13 cellular contexts compared by ENCODE assay signal in the genomic region with DNA sequence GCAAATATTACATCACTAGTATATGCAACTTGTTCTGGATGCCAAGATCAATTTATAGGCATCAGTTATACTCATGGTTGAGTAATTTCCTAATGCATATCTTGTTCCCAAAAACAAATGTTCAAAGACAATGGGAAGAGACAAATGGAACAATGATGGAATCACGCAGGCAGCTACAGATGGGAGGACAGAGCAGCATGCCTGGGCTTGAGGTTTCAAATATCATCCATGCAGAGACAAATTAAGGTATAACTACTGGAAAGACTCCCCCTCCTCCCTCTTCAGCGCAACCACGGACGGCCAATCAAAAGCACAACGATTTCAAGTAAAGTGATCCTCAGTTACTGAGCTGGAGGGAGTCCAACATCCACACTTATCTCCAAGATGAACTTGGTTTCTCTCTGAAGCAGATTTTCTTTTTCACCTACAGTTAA.
DNase-seq lines count a peak whose midpoint lies in the region; ATAC-seq, FAIRE-seq and TF ChIP-seq lines count a peak whose summit lies in the region.
"Had no signal": no experiment of that assay in that cellular context is flagged by ENCODE, and none has a peak within 500 bp of the region (broad histone marks: within the 10 kb centered on the region; RNA-seq: fewer than 3 reads in every experiment).

No MANE protein-coding gene starts in this region.

- H3K79me2 ChIP-seq in endothelial cell of umbilical vein (ENCODE audit: control insufficient read depth, insufficient read depth, low read length) = peaks cover 23% of the 10 kb centered on the region

- no peaks in the 10 kb centered on the region for H3K9me1 ChIP-seq in endothelial cell of umbilical vein (replicated peaks; ENCODE audit: control insufficient read depth, extremely low read depth, insufficient read depth, low read length)

- ATAC-seq in GM18520 (IDR thresholded peaks at IDR 0.05; ENCODE audit: unreplicated experiment) = no peak
- no peak for ATAC-seq in GM18870 (IDR thresholded peaks at IDR 0.05; ENCODE audit: unreplicated experiment)
- ATAC-seq: A549; activated CD4-positive, CD25-positive, alpha-beta regulatory T cell treated with anti-CD3 and anti-CD28 coated beads, Interleukin-2, amount 50 U/mL, for 24 hours had no signal

- peak overlapping the region; percentile 51 for H3K27ac ChIP-seq in endothelial cell of umbilical vein (ENCODE audit: insufficient read depth, low read depth, low read length)
- H3K27ac ChIP-seq: A549, esophagus muscularis mucosa had no signal

- peak; percentile 50 for FAIRE-seq in endothelial cell of umbilical vein (lab: Jason Lieb, UNC)
- FAIRE-seq: A549 had no signal

- H3K9me3 ChIP-seq in endothelial cell of umbilical vein (replicated peaks; ENCODE audit: control insufficient read depth, insufficient read depth, low read length) = no peaks in the 10 kb centered on the region
- H3K9me3 ChIP-seq: A549, Caco-2, esophagus muscularis mucosa had no signal

- H3K9ac ChIP-seq in endothelial cell of umbilical vein (replicated peaks; ENCODE audit: extremely low read depth, insufficient read depth, low read length) = no peak overlapping the region

- H3K4me1 ChIP-seq in endothelial cell of umbilical vein (ENCODE audit: control insufficient read depth, extremely low read depth, insufficient read depth, low read length) = peaks cover 23% of the 10 kb centered on the region
- H3K4me1 ChIP-seq: A549, Caco-2 had no signal

- H3K4me3 ChIP-seq in endothelial cell of umbilical vein (replicated peaks in 1 of 3; ENCODE audit: insufficient read depth in 1 of 3, low read depth in 1 of 3, low read length in 3 of 3) = no peak overlapping the region
- H3K4me3 ChIP-seq: A549, esophagus muscularis mucosa had no signal

- intact Hi-C loops in endothelial cell of umbilical vein (cut with micrococcal nuclease) = loop anchor here (2.0 kb wide), 1 partner anchor 13 kb away; no protein-coding TSS in a partner anchor
- intact Hi-C loops in head of caudate nucleus (cut with DNase I) = no loop called here

- POLR2A ChIA-PET in endothelial cell of umbilical vein (lab: Charles Lee) = interaction anchor here (1.3 kb wide), 1 partner anchor 212 kb away, joined by 3 read pairs; no protein-coding TSS in a partner anchor

- H3K9me3 Mint-ChIP-seq in progenitor cell of endocrine pancreas (ENCODE audit: low read depth) = no peaks in the 10 kb centered on the region

- no peaks in the 10 kb centered on the region for H4K20me1 ChIP-seq in endothelial cell of umbilical vein (replicated peaks; ENCODE audit: control insufficient read depth, extremely low read depth, insufficient read depth, low read length)

- H3K27me3 Mint-ChIP-seq in progenitor cell of endocrine pancreas = no peaks in the 10 kb centered on the region

- peak overlapping the region; percentile 3 for H3K27ac Mint-ChIP-seq in progenitor cell of endocrine pancreas

- peak; percentile 3 for DNase-seq in NCI-H1694 treated with DMSO at 0.1 percent for 48 hours (lab: John Stamatoyannopoulos, UW)
- DNase-seq in NCI-H1694 (lab: John Stamatoyannopoulos, UW) = no peak
- DNase-seq in NCI-H2196 treated with DMSO at 0.1 percent for 48 hours (lab: John Stamatoyannopoulos, UW; ENCODE audit: unreplicated experiment) = peak; percentile 77
- peak; percentile 75 for DNase-seq in endothelial cell of umbilical vein (ENCODE audit: low read depth, low spot score)
- DNase-seq in progenitor cell of endocrine pancreas (ENCODE audit: low spot score, unreplicated experiment) = no peak
- DNase-seq in head of caudate nucleus = no peak
- DNase-seq: Caco-2; central memory CD4-positive, alpha-beta T cell had no signal

- no peaks in the 10 kb centered on the region for H3K27me3 ChIP-seq in endothelial cell of umbilical vein (ENCODE audit: control insufficient read depth in 2 of 2, insufficient read depth in 2 of 2, low read length in 2 of 2)
- H3K27me3 ChIP-seq: esophagus muscularis mucosa had no signal

- peaks cover 4% of the 10 kb centered on the region for H3K4me1 Mint-ChIP-seq in progenitor cell of endocrine pancreas (ENCODE audit: low read depth)

- no TSS peak for BruUV-seq in endothelial cell of umbilical vein (replicated peaks; lab: Mats Ljungman, UMichigan)

- H3K4me3 Mint-ChIP-seq in progenitor cell of endocrine pancreas (ENCODE audit: low read depth) = no peak overlapping the region

- no peak overlapping the region for H2AFZ ChIP-seq in endothelial cell of umbilical vein (ENCODE audit: low read depth, low read length)

- CTCF ChIA-PET in endothelial cell of umbilical vein (lab: Charles Lee) = interaction anchor here (0.7 to 3.0 kb wide), 7 partner anchors 11 to 257 kb away, joined by 3 to 7 read pairs (median 4); no protein-coding TSS in a partner anchor

- peak overlapping the region; percentile 9 for H3K4me2 ChIP-seq in endothelial cell of umbilical vein (ENCODE audit: insufficient read depth, low read length)
- H3K4me2 ChIP-seq: A549 had no signal

- TF ChIP-seq POLR2A in endothelial cell of umbilical vein (IDR thresholded peaks at IDR 0.05; ENCODE audit: low read depth, low read length) = no peak

- TF ChIP-seq CTCF in endothelial cell of umbilical vein (IDR thresholded peaks at IDR 0.05; ENCODE audit: extremely low read depth in 1 of 2, insufficient read depth in 1 of 2, low read depth in 1 of 2, low read length in 2 of 2) (no peak), progenitor cell of endocrine pancreas (IDR thresholded peaks at IDR 0.05; ENCODE audit: unreplicated experiment) (no peak)

- H3K36me3 ChIP-seq in endothelial cell of umbilical vein (ENCODE audit: control insufficient read depth in 2 of 2, extremely low read depth in 1 of 2, insufficient read depth in 2 of 2, low read length in 2 of 2) = peaks cover 7 to 22% of the 10 kb centered on the region in 2 experiments

- peaks cover 22% of the 10 kb centered on the region for H3K36me3 Mint-ChIP-seq in progenitor cell of endocrine pancreas (ENCODE audit: insufficient read depth)

- dilution Hi-C loops in endothelial cell of umbilical vein (cut with MboI; ENCODE audit: extremely low pct_ligation_motif_present, low sequenced_read_pairs) = no loop called here

TF ChIP-seq in endothelial cell of umbilical vein, 7 proteins besides CTCF, POLR2A, EP300 and RAD21:
- TF ChIP-seq GATA2 (IDR thresholded peaks at IDR 0.05; ENCODE audit: insufficient read depth, insufficient read length, low read depth, low read length) (peak; percentile 57), MYC (IDR thresholded peaks at IDR 0.05; ENCODE audit: low read depth, low read length) (no peak), JUN (IDR thresholded peaks at IDR 0.05; ENCODE audit: borderline replicate concordance, insufficient read depth, insufficient read length, low read depth) (peak; percentile 70), FOS (IDR thresholded peaks at IDR 0.05; ENCODE audit: borderline replicate concordance, insufficient read depth, low read length) (peak; percentile 63), POLR2AphosphoS5 (IDR thresholded peaks at IDR 0.05; ENCODE audit: insufficient read depth, low read depth, low read length) (peak; percentile 43), EZH2 (IDR thresholded peaks at IDR 0.05; ENCODE audit: borderline replicate concordance, low read depth, low read length, severe bottlenecking) (no peak)
- TF ChIP-seq, protein P1, sequence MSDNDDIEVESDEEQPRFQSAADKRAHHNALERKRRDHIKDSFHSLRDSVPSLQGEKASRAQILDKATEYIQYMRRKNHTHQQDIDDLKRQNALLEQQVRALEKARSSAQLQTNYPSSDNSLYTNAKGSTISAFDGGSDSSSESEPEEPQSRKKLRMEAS (IDR thresholded peaks at IDR 0.05; ENCODE audit: insufficient read depth, insufficient read length) = no peak

Comparison
In these comparisons a context has a peak if more than half of its experiments do, and no peak if none do; other contexts are left out.
1. DNase-seq: peak in NCI-H1694 treated with DMSO at 0.1 percent for 48 hours (single experiment), NCI-H2196 treated with DMSO at 0.1 percent for 48 hours (single experiment) and endothelial cell of umbilical vein (single experiment); none in NCI-H1694 (single experiment), progenitor cell of endocrine pancreas (single experiment) and head of caudate nucleus (0 of 42).